ENCODE assay signal across 1 cellular context in genomic region chr16:1959269-1960039, GRCh38.
TF ChIP-seq lines count a peak whose summit lies in the region.

NDUFB10 (plus strand) TSS chr16:1959538; CDS start chr16:1959625, 87 bp downstream.

TF ChIP-seq in HepG2, 621 proteins besides CTCF, POLR2A, EP300 and RAD21 (continued from another document and continues in another):
- TF ChIP-seq PRDM15 (CRISPR knock-in tag; IDR thresholded peaks at IDR 0.05) = peak; percentile 80
- no peak for TF ChIP-seq ZNF564 (CRISPR knock-in tag; IDR thresholded peaks at IDR 0.05)
- no peak; the same call in 1 of the 2 replicates for TF ChIP-seq AHR (CRISPR knock-in tag; IDR thresholded peaks at IDR 0.05)
- TF ChIP-seq PHF8 (CRISPR knock-in tag; IDR thresholded peaks at IDR 0.05) = peak; percentile 92
- no peak for TF ChIP-seq KDM5A (IDR thresholded peaks at IDR 0.05; ENCODE audit: borderline replicate concordance, low read length)
- TF ChIP-seq SALL1 (CRISPR knock-in tag; IDR thresholded peaks at IDR 0.05) = peak; percentile 81
- TF ChIP-seq RFXAP (CRISPR knock-in tag; IDR thresholded peaks at IDR 0.05; ENCODE audit: borderline replicate concordance) = peak; percentile 88
- TF ChIP-seq ADNP (CRISPR knock-in tag; IDR thresholded peaks at IDR 0.05) = no peak
- TF ChIP-seq ZFP62 (CRISPR knock-in tag; IDR thresholded peaks at IDR 0.05) = no peak
- TF ChIP-seq ZNF431 (CRISPR knock-in tag; IDR thresholded peaks at IDR 0.05; ENCODE audit: borderline replicate concordance, low read depth) = no peak
- 0 out of 2 replicates have a peak, but pooled peaks have one; percentile 43 for TF ChIP-seq ZNF550 (CRISPR knock-in tag; IDR thresholded peaks at IDR 0.05; ENCODE audit: borderline replicate concordance)
- no peak for TF ChIP-seq RCOR2 (CRISPR knock-in tag; IDR thresholded peaks at IDR 0.05)
- peak; percentile 76 for TF ChIP-seq DZIP1 (CRISPR knock-in tag; IDR thresholded peaks at IDR 0.05)
- TF ChIP-seq ZNF878 (CRISPR knock-in tag; IDR thresholded peaks at IDR 0.05) = no peak
- no peak for TF ChIP-seq ZNF644 (CRISPR knock-in tag; IDR thresholded peaks at IDR 0.05; ENCODE audit: low read depth)
- TF ChIP-seq NCOA1 (CRISPR knock-in tag; IDR thresholded peaks at IDR 0.05) = no peak
- TF ChIP-seq HBP1 (CRISPR knock-in tag; IDR thresholded peaks at IDR 0.05; ENCODE audit: low read depth) = no peak; the same call in 1 of the 2 replicates
- TF ChIP-seq PPARG (CRISPR knock-in tag; conservative IDR thresholded peaks at IDR 0.05) = 0 out of 2 replicates have a peak, but pooled peaks have one; percentile 42
- peak; percentile 62; the same call in 1 of the 2 replicates for TF ChIP-seq ZBTB14 (CRISPR knock-in tag; IDR thresholded peaks at IDR 0.05)
- no peak for TF ChIP-seq SATB2 (CRISPR knock-in tag; IDR thresholded peaks at IDR 0.05)
- TF ChIP-seq ZNF770 (CRISPR knock-in tag; IDR thresholded peaks at IDR 0.05) = peak; percentile 99
- no peak for TF ChIP-seq HNRNPUL1 (IDR thresholded peaks at IDR 0.05; ENCODE audit: low read depth, low read length)
- no peak for TF ChIP-seq ZNF432 (CRISPR knock-in tag; IDR thresholded peaks at IDR 0.05; ENCODE audit: borderline replicate concordance)
- no peak for TF ChIP-seq ZNF576 (CRISPR knock-in tag; IDR thresholded peaks at IDR 0.05)
- no peak; the same call in 1 of the 2 replicates for TF ChIP-seq NFATC3 (CRISPR knock-in tag; IDR thresholded peaks at IDR 0.05)
- peak; percentile 70; the same call in 1 of the 2 replicates for TF ChIP-seq ZNF768 (CRISPR knock-in tag; IDR thresholded peaks at IDR 0.05)
- TF ChIP-seq ZMAT5 (CRISPR knock-in tag; IDR thresholded peaks at IDR 0.05; ENCODE audit: borderline replicate concordance, low read depth) = no peak
- TF ChIP-seq ZNF883 (CRISPR knock-in tag; IDR thresholded peaks at IDR 0.05; ENCODE audit: not compliant biosample characterization) = no peak
- no peak for TF ChIP-seq ZFP1 (CRISPR knock-in tag; IDR thresholded peaks at IDR 0.05)
- TF ChIP-seq MBNL3 (CRISPR knock-in tag; conservative IDR thresholded peaks at IDR 0.05) = no peak
- no peak for TF ChIP-seq PAX8 (CRISPR knock-in tag; IDR thresholded peaks at IDR 0.05; ENCODE audit: borderline replicate concordance)
- no peak for TF ChIP-seq ZBTB40 (IDR thresholded peaks at IDR 0.05)
- TF ChIP-seq ZBTB40 (CRISPR knock-in tag; IDR thresholded peaks at IDR 0.05) = peak; percentile 76
- TF ChIP-seq BRD4 (CRISPR knock-in tag; IDR thresholded peaks at IDR 0.05) = peak; percentile 76; the same call in 1 of the 2 replicates
- no peak for TF ChIP-seq SIX4 (CRISPR knock-in tag; IDR thresholded peaks at IDR 0.05)
- TF ChIP-seq NFKBIZ (CRISPR knock-in tag; IDR thresholded peaks at IDR 0.05) = no peak
- TF ChIP-seq STAT5B (CRISPR knock-in tag; IDR thresholded peaks at IDR 0.05) = no peak
- TF ChIP-seq ZBTB44 (CRISPR knock-in tag; IDR thresholded peaks at IDR 0.05) = peak; percentile 25; the same call in 1 of the 2 replicates
- no peak for TF ChIP-seq MTF2 (CRISPR knock-in tag; IDR thresholded peaks at IDR 0.05; ENCODE audit: borderline replicate concordance)
